In genomic region chr7:50661345-50662058, GRCh38 we compare ENCODE assay signal across 8 cellular contexts.
DNase-seq lines count a peak whose midpoint lies in the region; ATAC-seq and TF ChIP-seq lines count a peak whose summit lies in the region.

No MANE protein-coding gene starts in this region.

- H3K4me3 ChIP-seq in OCI-LY7 (ENCODE audit: low read depth, low read length, poor library complexity, severe bottlenecking), result no peak overlapping the region
- H3K4me3 ChIP-seq in sigmoid colon, result no peak overlapping the region
- no peak overlapping the region for H3K4me3 ChIP-seq in smooth muscle cell

- no peaks in the 10 kb centered on the region for H3K9me3 Mint-ChIP-seq in activated T-cell treated with anti-CD3 and anti-CD28 coated beads, Interleukin-2, amount 50 U/mL, for 4 hours
- H3K9me3 Mint-ChIP-seq in activated T-cell treated with anti-CD3 and anti-CD28 coated beads, Interleukin-2, amount 50 U/mL, for 24 hours, result no peaks in the 10 kb centered on the region
- no peaks in the 10 kb centered on the region for H3K9me3 Mint-ChIP-seq in stimulated activated effector memory CD8-positive, alpha-beta T cell treated with anti-CD3 and anti-CD28 coated beads, Interleukin-12 subunit alpha, Interleukin-12 subunit beta, amount 100 ng/mL, for 72 hours

- CTCF ChIA-PET in OCI-LY7 (lab: Charles Lee; ENCODE audit: unreplicated experiment), result no interaction called here

- no peak for TF ChIP-seq CTCF in OCI-LY7 (conservative IDR thresholded peaks at IDR 0.05; ENCODE audit: low read length)
- TF ChIP-seq CTCF in sigmoid colon (IDR thresholded peaks at IDR 0.05), result no peak
- TF ChIP-seq CTCF in smooth muscle cell (IDR thresholded peaks at IDR 0.05; ENCODE audit: borderline replicate concordance, insufficient read depth, poor library complexity, severe bottlenecking), result no peak

- no peaks in the 10 kb centered on the region for H4K20me1 ChIP-seq in OCI-LY7 (ENCODE audit: insufficient read depth, low read length)
- H4K20me1 ChIP-seq in smooth muscle cell (ENCODE audit: low read depth), result peaks cover 54% of the 10 kb centered on the region

- no peak for TF ChIP-seq POLR2A in sigmoid colon (IDR thresholded peaks at IDR 0.05)

- intact Hi-C loops in OCI-LY7 (cut with micrococcal nuclease; ENCODE audit: unreplicated experiment) (loop anchor here (10.0 kb wide), 1 partner anchor 57 kb away; no protein-coding TSS in a partner anchor), sigmoid colon (cut with DNase I) (no loop called here)

- no peaks in the 10 kb centered on the region for H3K27me3 ChIP-seq in sigmoid colon
- H3K27me3 ChIP-seq in smooth muscle cell (ENCODE audit: low read depth), result no peaks in the 10 kb centered on the region

- H3K9me3 ChIP-seq in OCI-LY7 (ENCODE audit: low read length) (no peaks in the 10 kb centered on the region), sigmoid colon (no peaks in the 10 kb centered on the region), smooth muscle cell (replicated peaks; ENCODE audit: low read depth) (no peaks in the 10 kb centered on the region)

- TF ChIP-seq EP300 in sigmoid colon (IDR thresholded peaks at IDR 0.05), result no peak

- POLR2A ChIA-PET in OCI-LY7 (lab: Charles Lee), result no interaction called here

- H2AFZ ChIP-seq in OCI-LY7 (ENCODE audit: low read length), result no peak overlapping the region
- H2AFZ ChIP-seq in smooth muscle cell (ENCODE audit: low read depth), result no peak overlapping the region

- H3K27me3 Mint-ChIP-seq in activated T-cell treated with anti-CD3 and anti-CD28 coated beads, Interleukin-2, amount 50 U/mL, for 4 hours (ENCODE audit: low read depth), result no peaks in the 10 kb centered on the region
- no peaks in the 10 kb centered on the region for H3K27me3 Mint-ChIP-seq in activated T-cell treated with anti-CD3 and anti-CD28 coated beads, Interleukin-2, amount 50 U/mL, for 24 hours

- H3K79me2 ChIP-seq in OCI-LY7 (ENCODE audit: insufficient read depth, low read depth, low read length) (no peaks in the 10 kb centered on the region), smooth muscle cell (ENCODE audit: low read depth) (no peaks in the 10 kb centered on the region)

- H3K27ac Mint-ChIP-seq in activated T-cell treated with anti-CD3 and anti-CD28 coated beads, Interleukin-2, amount 50 U/mL, for 24 hours, result no peak overlapping the region
- H3K27ac Mint-ChIP-seq in stimulated activated effector memory CD8-positive, alpha-beta T cell treated with anti-CD3 and anti-CD28 coated beads, Interleukin-12 subunit alpha, Interleukin-12 subunit beta, amount 100 ng/mL, for 72 hours, result peak overlapping the region; percentile 83

- DNase-seq in activated T-cell treated with anti-CD3 and anti-CD28 coated beads, Interleukin-2, amount 50 U/mL, for 4 hours, result no peak
- no peak for DNase-seq in activated T-cell treated with anti-CD3 and anti-CD28 coated beads, Interleukin-2, amount 50 U/mL, for 24 hours
- DNase-seq in OCI-LY7 (ENCODE audit: low spot score) (peak; percentile 17), middle frontal gyrus (ENCODE audit: extremely low spot score, low spot score) (no peak), sigmoid colon (no peak), smooth muscle cell (lab: John Stamatoyannopoulos, UW; ENCODE audit: unreplicated experiment) (no peak)
- peak in 1 of 2 donors; percentile 15 for DNase-seq in stimulated activated effector memory CD8-positive, alpha-beta T cell treated with anti-CD3 and anti-CD28 coated beads, Interleukin-12 subunit alpha, Interleukin-12 subunit beta, amount 100 ng/mL, for 72 hours (ENCODE audit: low spot score in 2 of 2)

- no peaks in the 10 kb centered on the region for H3F3A ChIP-seq in smooth muscle cell (ENCODE audit: low read depth)

- BruUV-seq in OCI-LY7 (replicated peaks; lab: Mats Ljungman, UMichigan), result no TSS peak

- H3K9ac ChIP-seq in smooth muscle cell (ENCODE audit: low read depth), result no peak overlapping the region

- H3K4me1 Mint-ChIP-seq in activated T-cell treated with anti-CD3 and anti-CD28 coated beads, Interleukin-2, amount 50 U/mL, for 4 hours (ENCODE audit: low read depth), result peaks cover 55% of the 10 kb centered on the region
- H3K4me1 Mint-ChIP-seq in activated T-cell treated with anti-CD3 and anti-CD28 coated beads, Interleukin-2, amount 50 U/mL, for 24 hours (ENCODE audit: low read depth), result peaks cover 62% of the 10 kb centered on the region
- peaks cover 71% of the 10 kb centered on the region for H3K4me1 Mint-ChIP-seq in stimulated activated effector memory CD8-positive, alpha-beta T cell treated with anti-CD3 and anti-CD28 coated beads, Interleukin-12 subunit alpha, Interleukin-12 subunit beta, amount 100 ng/mL, for 72 hours

- ATAC-seq in activated T-cell treated with anti-CD3 and anti-CD28 coated beads, Interleukin-2, amount 50 U/mL, for 4 hours, result no peak
- peak; percentile 54 for ATAC-seq in HG02943 (IDR thresholded peaks at IDR 0.05; ENCODE audit: low read depth, unreplicated experiment)
- ATAC-seq in stimulated activated effector memory CD8-positive, alpha-beta T cell treated with anti-CD3 and anti-CD28 coated beads, Interleukin-12 subunit alpha, Interleukin-12 subunit beta, amount 100 ng/mL, for 72 hours, result peak; percentile 55

- H3K9me2 ChIP-seq in OCI-LY7 (ENCODE audit: insufficient read depth, low read length), result no peaks in the 10 kb centered on the region

- WGBS in sigmoid colon, 2 donors, result 59 to 76% methylated on average over 10 of the region's 10 CpGs
- WGBS in smooth muscle cell (ENCODE audit: low lambda C conversion rate), result 92% methylated on average over 10 of the region's 10 CpGs

- peaks cover 13% of the 10 kb centered on the region for H3K4me1 ChIP-seq in OCI-LY7 (ENCODE audit: insufficient read depth, low read length, poor library complexity, severe bottlenecking)
- H3K4me1 ChIP-seq in sigmoid colon, result peaks cover 0 to 71% (median 54%) of the 10 kb centered on the region in 4 donors
- H3K4me1 ChIP-seq in smooth muscle cell (ENCODE audit: low read depth), result no peaks in the 10 kb centered on the region

- no peaks in the 10 kb centered on the region for H3K36me3 ChIP-seq in OCI-LY7 (ENCODE audit: insufficient read depth, low read length)
- H3K36me3 ChIP-seq in sigmoid colon, result peaks cover 0 to 23% (median 2%) of the 10 kb centered on the region in 4 donors
- H3K36me3 ChIP-seq in smooth muscle cell (ENCODE audit: low read depth), result no peaks in the 10 kb centered on the region

- peak overlapping the region; percentile 59 for H3K4me3 Mint-ChIP-seq in activated T-cell treated with anti-CD3 and anti-CD28 coated beads, Interleukin-2, amount 50 U/mL, for 4 hours
- H3K4me3 Mint-ChIP-seq in activated T-cell treated with anti-CD3 and anti-CD28 coated beads, Interleukin-2, amount 50 U/mL, for 24 hours, result no peak overlapping the region
- peak overlapping the region; percentile 81 for H3K4me3 Mint-ChIP-seq in stimulated activated effector memory CD8-positive, alpha-beta T cell treated with anti-CD3 and anti-CD28 coated beads, Interleukin-12 subunit alpha, Interleukin-12 subunit beta, amount 100 ng/mL, for 72 hours

- H3K36me3 Mint-ChIP-seq in activated T-cell treated with anti-CD3 and anti-CD28 coated beads, Interleukin-2, amount 50 U/mL, for 4 hours (ENCODE audit: insufficient read depth), result no peaks in the 10 kb centered on the region
- H3K36me3 Mint-ChIP-seq in activated T-cell treated with anti-CD3 and anti-CD28 coated beads, Interleukin-2, amount 50 U/mL, for 24 hours (ENCODE audit: low read depth), result no peaks in the 10 kb centered on the region
- H3K36me3 Mint-ChIP-seq in stimulated activated effector memory CD8-positive, alpha-beta T cell treated with anti-CD3 and anti-CD28 coated beads, Interleukin-12 subunit alpha, Interleukin-12 subunit beta, amount 100 ng/mL, for 72 hours, result peaks cover 11% of the 10 kb centered on the region

- H3K27ac ChIP-seq in OCI-LY7 (ENCODE audit: low read depth, low read length, poor library complexity, severe bottlenecking), result no peak overlapping the region
- H3K27ac ChIP-seq in sigmoid colon, result no peak overlapping the region
- H3K27ac ChIP-seq in smooth muscle cell (ENCODE audit: low read depth), result no peak overlapping the region

- no peak overlapping the region for H3K4me2 ChIP-seq in OCI-LY7 (ENCODE audit: low read length)
- no peak overlapping the region for H3K4me2 ChIP-seq in smooth muscle cell

Comparison
In these comparisons a context has a peak if more than half of its experiments do, and no peak if none do; other contexts are left out.
1. ATAC-seq: peak in HG02943 (single experiment) and stimulated activated effector memory CD8-positive, alpha-beta T cell treated with anti-CD3 and anti-CD28 coated beads, Interleukin-12 subunit alpha, Interleukin-12 subunit beta, amount 100 ng/mL, for 72 hours (single experiment); none in activated T-cell treated with anti-CD3 and anti-CD28 coated beads, Interleukin-2, amount 50 U/mL, for 4 hours (0 of 2).